Comparison of ENCODE assay signal across 23 cellular contexts in the genomic region with DNA sequence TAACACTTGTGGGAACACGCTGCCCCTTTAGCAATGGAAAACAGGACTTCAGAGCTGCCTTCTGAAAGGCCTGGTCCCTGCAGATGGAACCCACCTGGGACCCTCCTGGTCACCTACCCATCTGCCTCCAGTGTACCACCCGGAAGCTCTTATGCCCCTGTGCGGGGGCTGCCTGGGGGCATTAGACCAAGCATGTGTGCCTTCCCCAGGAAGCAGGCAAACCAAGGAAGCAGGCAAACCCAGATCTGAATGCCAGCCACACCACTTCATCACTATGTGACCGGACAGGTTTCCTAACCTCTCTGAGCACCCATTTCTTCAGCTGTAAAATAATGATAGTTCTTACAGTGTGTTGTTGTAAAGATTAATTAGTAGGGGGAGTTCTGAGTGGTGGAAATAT.
"Had no signal": no experiment of that assay in that cellular context is flagged by ENCODE, and none has a peak within 500 bp of the region (broad histone marks: within the 10 kb centered on the region; RNA-seq: fewer than 3 reads in every experiment).

No MANE protein-coding gene starts in this region.

- H3K9me3 ChIP-seq: right lobe of liver, suprapubic skin, upper lobe of right lung, uterus had no signal

- H3K4me1 Mint-ChIP-seq: nephron had no signal

- H3K36me3 Mint-ChIP-seq: neural progenitor cell had no signal

- H3K9me3 Mint-ChIP-seq: naive thymus-derived CD4-positive, alpha-beta T cell; nephron; neural progenitor cell; stimulated activated naive CD8-positive, alpha-beta T cell treated with anti-CD3 and anti-CD28 coated beads, Interleukin-15, amount 100 ng/mL, for 72 hours had no signal

- H3K27me3 ChIP-seq: neural progenitor cell, right lobe of liver, suprapubic skin, upper lobe of right lung, uterus had no signal

- H3K4me3 Mint-ChIP-seq: naive thymus-derived CD4-positive, alpha-beta T cell; nephron; neural progenitor cell; stimulated activated naive CD8-positive, alpha-beta T cell treated with anti-CD3 and anti-CD28 coated beads, Interleukin-15, amount 100 ng/mL, for 72 hours had no signal

- H3K4me3 ChIP-seq: coronary artery, neural progenitor cell, right lobe of liver, suprapubic skin, upper lobe of right lung, uterus had no signal

- ATAC-seq: left lobe of liver; naive thymus-derived CD4-positive, alpha-beta T cell; right lobe of liver; stimulated activated naive CD8-positive, alpha-beta T cell treated with anti-CD3 and anti-CD28 coated beads, Interleukin-15, amount 100 ng/mL, for 72 hours; upper lobe of right lung had no signal

- H3K4me1 ChIP-seq: right lobe of liver, upper lobe of right lung, uterus had no signal

- DNase-seq: dermis blood vessel endothelial cell; effector memory CD4-positive, alpha-beta T cell; hypothalamus; kidney; mesenchymal stem cell; midbrain; naive thymus-derived CD4-positive, alpha-beta T cell; right lobe of liver; small intestine; stimulated activated CD4-positive, alpha-beta T cell treated with anti-CD3 and anti-CD28 coated beads, Interleukin-12 subunit alpha, Interleukin-12 subunit beta, amount 100 ng/mL, for 4 hours; stimulated activated CD4-positive, alpha-beta T cell treated with anti-CD3 and anti-CD28 coated beads, Interleukin-1b, Interleukin-23, amount 100 ng/mL, for 48 hours; stimulated activated CD4-positive, alpha-beta T cell treated with anti-CD3 and anti-CD28 coated beads, Interleukin-4, amount 100 ng/mL, for 1 hour; stimulated activated CD8-positive, alpha-beta memory T cell treated with anti-CD3 and anti-CD28 coated beads, Interleukin-4, amount 100 ng/mL, for 48 hours; stimulated activated naive CD4-positive, alpha-beta T cell; stimulated activated naive CD8-positive, alpha-beta T cell treated with anti-CD3 and anti-CD28 coated beads, Interleukin-15, amount 100 ng/mL, for 72 hours; upper lobe of right lung; uterus had no signal

- H3K27ac Mint-ChIP-seq: nephron; neural progenitor cell; stimulated activated naive CD8-positive, alpha-beta T cell treated with anti-CD3 and anti-CD28 coated beads, Interleukin-15, amount 100 ng/mL, for 72 hours had no signal

- H3K36me3 ChIP-seq: neural progenitor cell, right lobe of liver, suprapubic skin, upper lobe of right lung, uterus had no signal

- H3K27ac ChIP-seq: coronary artery, neural progenitor cell, parathyroid adenoma, right lobe of liver, suprapubic skin, upper lobe of right lung, uterus had no signal
